ENCODE assay signal across 8 cellular contexts in the genomic region with DNA sequence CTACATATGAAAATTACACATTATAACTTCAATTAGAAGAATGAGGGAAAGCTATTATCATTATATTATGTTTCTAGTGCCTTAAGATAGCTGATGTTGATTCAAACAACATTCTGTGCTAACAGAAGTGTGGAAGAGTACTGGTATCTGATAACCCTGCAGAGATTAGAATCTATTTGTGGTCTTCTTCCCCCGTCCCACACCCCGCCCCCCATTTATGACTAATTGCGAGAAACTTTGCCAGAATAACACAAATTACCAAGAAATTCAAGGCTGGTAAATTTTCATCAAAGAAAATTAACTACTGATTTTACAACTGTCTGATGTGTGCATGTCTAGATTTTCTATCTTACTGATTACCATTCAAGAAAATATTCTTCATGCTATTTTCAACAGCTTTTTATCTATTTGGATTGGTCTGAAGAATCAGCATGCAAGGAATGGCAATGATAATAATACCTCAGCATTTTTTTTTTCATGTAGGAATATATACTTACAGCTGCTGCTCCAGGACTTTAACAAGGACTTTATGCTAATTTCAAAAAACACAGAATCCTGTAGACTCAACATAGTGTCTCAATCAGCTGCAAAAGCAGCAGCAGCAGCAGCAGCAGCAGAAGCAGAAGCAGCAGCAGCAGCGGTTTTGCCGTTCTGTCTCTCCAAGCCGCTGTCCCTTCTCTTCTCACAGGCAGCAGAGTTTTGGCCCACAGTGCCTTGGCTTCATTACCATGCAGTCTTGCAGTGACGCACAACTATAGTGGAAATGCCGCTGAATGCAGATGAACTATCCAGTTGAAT.
DNase-seq lines count a peak whose midpoint lies in the region; ATAC-seq and TF ChIP-seq lines count a peak whose summit lies in the region.

No MANE protein-coding gene starts in this region.

- H3K9me3 ChIP-seq in HAP-1 (no peaks in the 10 kb centered on the region), vagina (no peaks in the 10 kb centered on the region)

- no peak for ATAC-seq in HG03342 (IDR thresholded peaks at IDR 0.05; ENCODE audit: unreplicated experiment)
- ATAC-seq in HG02970 (IDR thresholded peaks at IDR 0.05; ENCODE audit: low FRiP score, unreplicated experiment), result no peak
- no peak for ATAC-seq in GM21717 (IDR thresholded peaks at IDR 0.05; ENCODE audit: unreplicated experiment)

- H3K4me3 ChIP-seq in HAP-1, result no peak overlapping the region
- no peak overlapping the region for H3K4me3 ChIP-seq in skeletal muscle cell (ENCODE audit: low read depth, low read length)
- H3K4me3 ChIP-seq in vagina, result no peak overlapping the region

- no peak for TF ChIP-seq POLR2A in vagina (IDR thresholded peaks at IDR 0.05)

- no peak overlapping the region for H3K4me3 Mint-ChIP-seq in glutamatergic neuron (ENCODE audit: unreplicated experiment)

- peak; percentile 56 to 60 for DNase-seq in HAP-1 (ENCODE audit: low spot score in 2 of 2)
- DNase-seq in activated T-cell treated with anti-CD3 and anti-CD28 coated beads for 48 hours (ENCODE audit: low read depth), result peak; percentile 26
- peak; percentile 34 for DNase-seq in glutamatergic neuron
- peak; percentile 48 for DNase-seq in skeletal muscle cell (ENCODE audit: low read depth)
- DNase-seq in vagina (ENCODE audit: extremely low spot score in 2 of 2), result no peak

- intact Hi-C loops in vagina (cut with DNase I), result loop anchor here (10.0 kb wide), 1 partner anchor 1479 kb away; no protein-coding TSS in a partner anchor

- H3K4me1 ChIP-seq in HAP-1 (peaks cover 11% of the 10 kb centered on the region), vagina (peaks cover 12% of the 10 kb centered on the region)

- no peaks in the 10 kb centered on the region for H3K36me3 Mint-ChIP-seq in glutamatergic neuron (ENCODE audit: unreplicated experiment)

- H3K27ac Mint-ChIP-seq in glutamatergic neuron (ENCODE audit: unreplicated experiment), result no peak overlapping the region

- peaks cover 3% of the 10 kb centered on the region for H3K27me3 Mint-ChIP-seq in glutamatergic neuron (ENCODE audit: unreplicated experiment)

- no peak overlapping the region for H3K27ac ChIP-seq in vagina

- TF ChIP-seq CTCF in glutamatergic neuron (IDR thresholded peaks at IDR 0.05; ENCODE audit: partially characterized antibody, unreplicated experiment), result no peak
- TF ChIP-seq CTCF in vagina (IDR thresholded peaks at IDR 0.05), result no peak

- H3K27me3 ChIP-seq in HAP-1 (ENCODE audit: low read depth) (no peaks in the 10 kb centered on the region), vagina (no peaks in the 10 kb centered on the region)

- peaks cover 3% of the 10 kb centered on the region for H3K9me3 Mint-ChIP-seq in glutamatergic neuron (ENCODE audit: unreplicated experiment)

- H3K36me3 ChIP-seq in HAP-1 (replicated peaks) (no peaks in the 10 kb centered on the region), vagina (no peaks in the 10 kb centered on the region)

- H3K4me1 Mint-ChIP-seq in glutamatergic neuron (ENCODE audit: low read depth, unreplicated experiment), result peaks cover 21% of the 10 kb centered on the region

- in situ Hi-C loops in HAP-1 (cut with MboI; ENCODE audit: low sequenced_read_pairs), result no loop called here

Comparison
In these comparisons a context has a peak if more than half of its experiments do, and no peak if none do; other contexts are left out.
1. DNase-seq: peak in HAP-1 (2 of 2), activated T-cell treated with anti-CD3 and anti-CD28 coated beads for 48 hours (single experiment), glutamatergic neuron (single experiment) and skeletal muscle cell (single experiment); none in vagina (0 of 2).